Comparison of ENCODE assay signal across 8 cellular contexts in genomic region chr5:120388016-120388781, GRCh38.
A peak's percentile ranks its signal among the peaks of the same experiment; 100 is the strongest.
DNase-seq lines count a peak whose midpoint lies in the region; ATAC-seq lines count a peak whose summit lies in the region.

No MANE protein-coding gene starts in this region.

- H2BK5ac ChIP-seq in mesenchymal stem cell (ENCODE audit: low read depth, low read length, poor library complexity, severe bottlenecking), result no peak overlapping the region

- H3K36me3 Mint-ChIP-seq in activated T-helper 2 cell treated with anti-CD3 and anti-CD28 coated beads, Interferon-gamma antibody, Interleukin-2, Interleukin-4, amounts not matched to agents 10 μg/mL and 5 μg/mL and 100 μg/mL, durations not matched to agents 14 hours and 24 hours and 36 hours (ENCODE audit: low read depth), result no peaks in the 10 kb centered on the region

- no CpG with 5 or more reads among the region's 1 CpG for WGBS in mesenchymal stem cell

- no peaks in the 10 kb centered on the region for H3K9me3 ChIP-seq in mesenchymal stem cell (ENCODE audit: control insufficient read depth, low read length)

- no peak overlapping the region for H4K91ac ChIP-seq in mesenchymal stem cell (ENCODE audit: low read length)

- peak overlapping the region; percentile 62 for H3K27ac Mint-ChIP-seq in activated T-helper 2 cell treated with anti-CD3 and anti-CD28 coated beads, Interferon-gamma antibody, Interleukin-2, Interleukin-4, amounts not matched to agents 10 μg/mL and 5 μg/mL and 100 μg/mL, durations not matched to agents 14 hours and 24 hours and 36 hours

- H3K27me3 Mint-ChIP-seq in activated T-helper 2 cell treated with anti-CD3 and anti-CD28 coated beads, Interferon-gamma antibody, Interleukin-2, Interleukin-4, amounts not matched to agents 10 μg/mL and 5 μg/mL and 100 μg/mL, durations not matched to agents 14 hours and 24 hours and 36 hours (ENCODE audit: low read depth), result no peaks in the 10 kb centered on the region

- H3K4me2 ChIP-seq in mesenchymal stem cell (ENCODE audit: low read length, poor library complexity, severe bottlenecking), result no peak overlapping the region

- peaks cover 3% of the 10 kb centered on the region for H3K4me1 ChIP-seq in mesenchymal stem cell (ENCODE audit: control insufficient read depth, insufficient read depth, low read depth, low read length)

- no peak overlapping the region for H2AFZ ChIP-seq in mesenchymal stem cell (ENCODE audit: low read depth, low read length)

- H3K14ac ChIP-seq in mesenchymal stem cell (ENCODE audit: low read length in 2 of 2), result no peak overlapping the region

- peak overlapping the region; percentile 49 for H3K4me3 Mint-ChIP-seq in activated T-helper 2 cell treated with anti-CD3 and anti-CD28 coated beads, Interferon-gamma antibody, Interleukin-2, Interleukin-4, amounts not matched to agents 10 μg/mL and 5 μg/mL and 100 μg/mL, durations not matched to agents 14 hours and 24 hours and 36 hours (ENCODE audit: low read depth)

- H2BK120ac ChIP-seq in mesenchymal stem cell (ENCODE audit: low read depth, low read length), result peak overlapping the region; percentile 93

- H3K4me3 ChIP-seq in mesenchymal stem cell (ENCODE audit: insufficient read depth in 1 of 2, low read depth in 1 of 2, low read length in 2 of 2), result peak overlapping the region in 1 of 2 experiments; percentile 31

- ATAC-seq in GM19035 (IDR thresholded peaks at IDR 0.05; ENCODE audit: unreplicated experiment) (no peak), GM18861 (IDR thresholded peaks at IDR 0.05; ENCODE audit: unreplicated experiment) (no peak), GM18498 (IDR thresholded peaks at IDR 0.05; ENCODE audit: unreplicated experiment) (no peak)

- H3K27ac ChIP-seq in mesenchymal stem cell (ENCODE audit: low read length, poor library complexity, severe bottlenecking), result peak overlapping the region; percentile 55

- H3K4me1 Mint-ChIP-seq in activated T-helper 2 cell treated with anti-CD3 and anti-CD28 coated beads, Interferon-gamma antibody, Interleukin-2, Interleukin-4, amounts not matched to agents 10 μg/mL and 5 μg/mL and 100 μg/mL, durations not matched to agents 14 hours and 24 hours and 36 hours (ENCODE audit: low read depth), result peaks cover 17% of the 10 kb centered on the region

- H3K4ac ChIP-seq in mesenchymal stem cell (ENCODE audit: low read depth in 1 of 2, low read length in 2 of 2), result peak overlapping the region in 1 of 2 experiments; percentile 92

- no peak overlapping the region for H4K8ac ChIP-seq in mesenchymal stem cell (ENCODE audit: low read length)

- no peaks in the 10 kb centered on the region for H3K79me1 ChIP-seq in mesenchymal stem cell (replicated peaks; ENCODE audit: low read length, poor library complexity, severe bottlenecking)

- no peak overlapping the region for H2AK5ac ChIP-seq in mesenchymal stem cell (ENCODE audit: low read length, severe bottlenecking)

- peak overlapping the region; percentile 70 for H3K9ac ChIP-seq in mesenchymal stem cell (ENCODE audit: low read length)

- intact Hi-C loops in activated T-helper 2 cell treated with anti-CD3 and anti-CD28 coated beads, Interferon-gamma antibody, Interleukin-2, Interleukin-4, amounts not matched to agents 10 μg/mL and 5 μg/mL and 100 μg/mL, durations not matched to agents 14 hours and 24 hours and 36 hours (cut with micrococcal nuclease), result loop anchor here (5.0 kb wide), 1 partner anchor 69 kb away; no protein-coding TSS in a partner anchor

- no peak overlapping the region for H3K23ac ChIP-seq in mesenchymal stem cell (ENCODE audit: low read length in 2 of 2)

- H3K27me3 ChIP-seq in mesenchymal stem cell (ENCODE audit: control insufficient read depth in 1 of 2, insufficient read depth in 1 of 2, low read length in 2 of 2), result no peaks in the 10 kb centered on the region

- H3K9me3 Mint-ChIP-seq in activated T-helper 2 cell treated with anti-CD3 and anti-CD28 coated beads, Interferon-gamma antibody, Interleukin-2, Interleukin-4, amounts not matched to agents 10 μg/mL and 5 μg/mL and 100 μg/mL, durations not matched to agents 14 hours and 24 hours and 36 hours, result no peaks in the 10 kb centered on the region

- no peak overlapping the region for H2BK15ac ChIP-seq in mesenchymal stem cell (ENCODE audit: low read depth, poor library complexity, severe bottlenecking)

- no peak overlapping the region for H2BK12ac ChIP-seq in mesenchymal stem cell (ENCODE audit: low read length in 2 of 2)

- no peaks in the 10 kb centered on the region for H3K36me3 ChIP-seq in mesenchymal stem cell (ENCODE audit: control insufficient read depth in 1 of 2, insufficient read depth in 2 of 2, low read depth in 1 of 2, low read length in 2 of 2)

- DNase-seq in Daoy (ENCODE audit: low read depth) (peak; percentile 59), HPDE6-E6E7 (ENCODE audit: extremely low spot score) (peak; percentile 26), mesenchymal stem cell (peak; percentile 94)
- DNase-seq in activated T-helper 2 cell treated with anti-CD3 and anti-CD28 coated beads, Interferon-gamma antibody, Interleukin-2, Interleukin-4, amounts not matched to agents 10 μg/mL and 5 μg/mL and 100 μg/mL, durations not matched to agents 14 hours and 24 hours and 36 hours (ENCODE audit: low spot score), result no peak
- DNase-seq in stimulated activated CD4-positive, alpha-beta T cell treated with anti-CD3 and anti-CD28 coated beads, Interleukin-4, amount 100 ng/mL, for 24 hours, result no peak

- peak overlapping the region; percentile 71 to 87 for H3K18ac ChIP-seq in mesenchymal stem cell (ENCODE audit: low read depth in 1 of 2, low read length in 2 of 2)

Comparison
In these comparisons a context has a peak if more than half of its experiments do, and no peak if none do; other contexts are left out.
1. DNase-seq: peak in Daoy (single experiment), HPDE6-E6E7 (single experiment) and mesenchymal stem cell (single experiment); none in activated T-helper 2 cell treated with anti-CD3 and anti-CD28 coated beads, Interferon-gamma antibody, Interleukin-2, Interleukin-4, amounts not matched to agents 10 μg/mL and 5 μg/mL and 100 μg/mL, durations not matched to agents 14 hours and 24 hours and 36 hours (single experiment) and stimulated activated CD4-positive, alpha-beta T cell treated with anti-CD3 and anti-CD28 coated beads, Interleukin-4, amount 100 ng/mL, for 24 hours (single experiment).